ENCODE assay signal across 9 cellular contexts in the genomic region with DNA sequence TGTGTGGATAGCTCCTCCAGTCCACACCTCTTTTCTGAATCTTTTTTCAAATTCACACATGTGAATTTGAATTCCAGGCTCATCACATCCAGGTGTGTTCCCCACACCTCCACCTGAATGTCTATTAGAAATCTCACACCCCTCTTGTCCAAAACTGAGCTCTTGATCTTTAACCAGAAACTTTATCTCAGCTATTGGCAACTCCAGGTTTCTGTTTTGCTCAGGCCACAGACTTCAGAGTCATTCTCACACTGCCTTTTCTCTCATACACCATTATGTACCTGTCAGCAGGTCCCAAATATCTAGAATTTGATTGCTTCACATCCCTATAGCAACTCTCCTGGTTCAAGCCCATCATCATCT. TPM values are rescaled to one million over a fixed set of nuclear protein-coding genes. Genes with fewer than 3 reads are reported as not detected.
DNase-seq lines count a peak whose midpoint lies in the region; ATAC-seq and TF ChIP-seq lines count a peak whose summit lies in the region.
"Had no signal": no experiment of that assay in that cellular context is flagged by ENCODE, and none has a peak within 500 bp of the region (broad histone marks: within the 10 kb centered on the region; RNA-seq: fewer than 3 reads in every experiment).

No MANE protein-coding gene starts in this region.

- ATAC-seq in GM18867 (IDR thresholded peaks at IDR 0.05; ENCODE audit: unreplicated experiment), result peak; percentile 80
- ATAC-seq in GM21723 (IDR thresholded peaks at IDR 0.05; ENCODE audit: unreplicated experiment), result peak; percentile 73
- ATAC-seq in HG03432 (IDR thresholded peaks at IDR 0.05; ENCODE audit: unreplicated experiment), result peak; percentile 72
- ATAC-seq in memory B cell (ENCODE audit: low read depth), result peak; percentile 47
- no peak for ATAC-seq in SK-N-SH treated with all-trans-retinoic acid at 6 μM for 48 hours

- intact Hi-C loops in Calu3 (cut with micrococcal nuclease; ENCODE audit: unreplicated experiment) (no loop called here), MCF 10A (cut with micrococcal nuclease) (no loop called here)

- DNase-seq in memory B cell (ENCODE audit: low spot score in 2 of 2) (no peak), Calu3 (no peak), glutamatergic neuron (no peak), MCF 10A (ENCODE audit: unreplicated experiment) (no peak)
- DNase-seq: NCI-H82 had no signal

- TF ChIP-seq CTCF in Calu3 (IDR thresholded peaks at IDR 0.05; ENCODE audit: unreplicated experiment) (no peak), glutamatergic neuron (IDR thresholded peaks at IDR 0.05; ENCODE audit: partially characterized antibody, unreplicated experiment) (no peak), MCF 10A (IDR thresholded peaks at IDR 0.05; ENCODE audit: unreplicated experiment) (no peak)

- CTCF ChIA-PET in Calu3 (lab: Charles Lee), result no interaction called here
- CTCF ChIA-PET in MCF 10A (lab: Yijun Ruan, JAX), result interaction anchor here (0.6 kb wide), 2 partner anchors 523 to 1841 kb away, joined by 3 to 5 read pairs; no protein-coding TSS in a partner anchor

- no peak overlapping the region for H3K27ac Mint-ChIP-seq in memory B cell
- H3K27ac Mint-ChIP-seq in Calu3 (ENCODE audit: unreplicated experiment), result no peak overlapping the region
- no peak overlapping the region for H3K27ac Mint-ChIP-seq in glutamatergic neuron (ENCODE audit: unreplicated experiment)
- no peak overlapping the region for H3K27ac Mint-ChIP-seq in MCF 10A (ENCODE audit: low read depth, unreplicated experiment)

- BruUV-seq in Calu3 (replicated peaks; lab: Mats Ljungman, UMichigan) (no TSS peak), MCF 10A (replicated peaks; lab: Mats Ljungman, UMichigan) (no TSS peak)

- no peaks in the 10 kb centered on the region for H3K9me3 Mint-ChIP-seq in memory B cell
- no peaks in the 10 kb centered on the region for H3K9me3 Mint-ChIP-seq in Calu3 (ENCODE audit: low read depth, unreplicated experiment)
- H3K9me3 Mint-ChIP-seq in glutamatergic neuron (ENCODE audit: unreplicated experiment), result peaks cover 8% of the 10 kb centered on the region
- H3K9me3 Mint-ChIP-seq in MCF 10A (ENCODE audit: unreplicated experiment), result no peaks in the 10 kb centered on the region

- POLR2A ChIA-PET in MCF 10A (lab: Yijun Ruan, JAX), result no interaction called here

- H3K4me3 Mint-ChIP-seq in memory B cell, result no peak overlapping the region
- no peak overlapping the region for H3K4me3 Mint-ChIP-seq in Calu3 (ENCODE audit: low read depth, unreplicated experiment)
- no peak overlapping the region for H3K4me3 Mint-ChIP-seq in glutamatergic neuron (ENCODE audit: unreplicated experiment)
- H3K4me3 Mint-ChIP-seq in MCF 10A (ENCODE audit: unreplicated experiment), result no peak overlapping the region

- H3K4me1 Mint-ChIP-seq in memory B cell, result peaks cover 17% of the 10 kb centered on the region
- no peaks in the 10 kb centered on the region for H3K4me1 Mint-ChIP-seq in Calu3 (ENCODE audit: low read depth, unreplicated experiment)
- peaks cover 8% of the 10 kb centered on the region for H3K4me1 Mint-ChIP-seq in glutamatergic neuron (ENCODE audit: low read depth, unreplicated experiment)
- H3K4me1 Mint-ChIP-seq in MCF 10A (ENCODE audit: insufficient read depth, unreplicated experiment), result no peaks in the 10 kb centered on the region

- H3K36me3 Mint-ChIP-seq in memory B cell (peaks cover 13% of the 10 kb centered on the region), Calu3 (ENCODE audit: insufficient read depth, unreplicated experiment) (no peaks in the 10 kb centered on the region), glutamatergic neuron (ENCODE audit: unreplicated experiment) (no peaks in the 10 kb centered on the region), MCF 10A (ENCODE audit: insufficient read depth, unreplicated experiment) (no peaks in the 10 kb centered on the region)

- no peaks in the 10 kb centered on the region for H3K27me3 Mint-ChIP-seq in memory B cell
- H3K27me3 Mint-ChIP-seq in Calu3 (ENCODE audit: unreplicated experiment), result peaks cover 10% of the 10 kb centered on the region
- H3K27me3 Mint-ChIP-seq in glutamatergic neuron (ENCODE audit: unreplicated experiment), result peaks cover 4% of the 10 kb centered on the region
- no peaks in the 10 kb centered on the region for H3K27me3 Mint-ChIP-seq in MCF 10A (ENCODE audit: insufficient read depth, unreplicated experiment)

TF ChIP-seq in SK-N-SH treated with all-trans-retinoic acid at 6 μM for 48 hours, 23 proteins besides CTCF, POLR2A, EP300 and RAD21:
- TF ChIP-seq BACH2 (CRISPR knock-in tag; IDR thresholded peaks at IDR 0.05; ENCODE audit: borderline replicate concordance), result no peak
- TF ChIP-seq GLIS3 (CRISPR knock-in tag; IDR thresholded peaks at IDR 0.05), result no peak
- no peak for TF ChIP-seq ZNF8 (CRISPR knock-in tag; IDR thresholded peaks at IDR 0.05)
- TF ChIP-seq ESRRG (CRISPR knock-in tag; IDR thresholded peaks at IDR 0.05), result no peak
- TF ChIP-seq TCF4 (CRISPR knock-in tag; IDR thresholded peaks at IDR 0.05; ENCODE audit: borderline replicate concordance), result no peak
- TF ChIP-seq, protein P1, sequence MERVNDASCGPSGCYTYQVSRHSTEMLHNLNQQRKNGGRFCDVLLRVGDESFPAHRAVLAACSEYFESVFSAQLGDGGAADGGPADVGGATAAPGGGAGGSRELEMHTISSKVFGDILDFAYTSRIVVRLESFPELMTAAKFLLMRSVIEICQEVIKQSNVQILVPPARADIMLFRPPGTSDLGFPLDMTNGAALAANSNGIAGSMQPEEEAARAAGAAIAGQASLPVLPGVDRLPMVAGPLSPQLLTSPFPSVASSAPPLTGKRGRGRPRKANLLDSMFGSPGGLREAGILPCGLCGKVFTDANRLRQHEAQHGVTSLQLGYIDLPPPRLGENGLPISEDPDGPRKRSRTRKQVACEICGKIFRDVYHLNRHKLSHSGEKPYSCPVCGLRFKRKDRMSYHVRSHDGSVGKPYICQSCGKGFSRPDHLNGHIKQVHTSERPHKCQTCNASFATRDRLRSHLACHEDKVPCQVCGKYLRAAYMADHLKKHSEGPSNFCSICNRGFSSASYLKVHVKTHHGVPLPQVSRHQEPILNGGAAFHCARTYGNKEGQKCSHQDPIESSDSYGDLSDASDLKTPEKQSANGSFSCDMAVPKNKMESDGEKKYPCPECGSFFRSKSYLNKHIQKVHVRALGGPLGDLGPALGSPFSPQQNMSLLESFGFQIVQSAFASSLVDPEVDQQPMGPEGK (CRISPR knock-in tag; IDR thresholded peaks at IDR 0.05; ENCODE audit: borderline replicate concordance), result no peak
- TF ChIP-seq ARNTL (CRISPR knock-in tag; IDR thresholded peaks at IDR 0.05; ENCODE audit: borderline replicate concordance, low read depth), result no peak
- TF ChIP-seq PPARA (CRISPR knock-in tag; IDR thresholded peaks at IDR 0.05; ENCODE audit: borderline replicate concordance), result no peak
- no peak for TF ChIP-seq ISL1 (CRISPR knock-in tag; IDR thresholded peaks at IDR 0.05)
- TF ChIP-seq POU6F1 (CRISPR knock-in tag; IDR thresholded peaks at IDR 0.05; ENCODE audit: borderline replicate concordance, low read depth), result no peak
- no peak for TF ChIP-seq TSHZ2 (CRISPR knock-in tag; IDR thresholded peaks at IDR 0.05)
- no peak for TF ChIP-seq CSDC2 (CRISPR knock-in tag; IDR thresholded peaks at IDR 0.05)

RNA-seq across cellular contexts. Expression of gene NIPSNAP3B, which starts 11.6 kb away (rescaled TPM):
- total RNA-seq in Calu3 (2022), result 0.83 and 1.1 TPM in 2 replicates
- 2.8 TPM for total RNA-seq in glutamatergic neuron (ENCODE audit: unreplicated experiment)
- total RNA-seq in MCF 10A (2022), result 0.49 TPM in 1 of 2 replicates, not detected in the other

RNA-seq across cellular contexts. Expression of gene NIPSNAP3A, which starts 28.1 kb away (rescaled TPM):
- total RNA-seq in Calu3 (2022) (7.4 and 8.0 TPM in 2 replicates), glutamatergic neuron (ENCODE audit: unreplicated experiment) (28.0 TPM), MCF 10A (2022) (15.4 and 15.5 TPM in 2 replicates)
